In genomic region chr13:41267106-41267505, GRCh38 we compare ENCODE assay signal across 20 cellular contexts.
"Had no signal": no experiment of that assay in that cellular context is flagged by ENCODE, and none has a peak within 500 bp of the region (broad histone marks: within the 10 kb centered on the region; RNA-seq: fewer than 3 reads in every experiment).

No MANE protein-coding gene starts in this region.

- H3K27me3 Mint-ChIP-seq: activated CD4-positive, alpha-beta T cell treated with anti-CD3 and anti-CD28 coated beads, Interleukin-2, amount 10 ng/mL, durations not matched to agents 24 days and 14 days; activated T-helper 17 cell treated with anti-CD3 and anti-CD28 coated beads, Interleukin-2, amount 50 U/mL, for 72 hours had no signal

- H3K27ac ChIP-seq: prostate gland, transverse colon had no signal

- H3K4me1 Mint-ChIP-seq: activated T-helper 17 cell treated with anti-CD3 and anti-CD28 coated beads, Interleukin-2, amount 50 U/mL, for 72 hours had no signal

- H3K4me1 ChIP-seq: prostate gland had no signal

- DNase-seq: activated CD4-positive, alpha-beta T cell treated with anti-CD3 and anti-CD28 coated beads, Interleukin-2, amount 10 ng/mL, durations not matched to agents 24 days and 14 days; activated CD4-positive, CD25-positive, alpha-beta regulatory T cell; activated CD8-positive, alpha-beta memory T cell treated with anti-CD3 and anti-CD28 coated beads for 24 hours; activated naive CD4-positive, alpha-beta T cell treated with anti-CD3 and anti-CD28 coated beads for 36 hours; amniotic stem cell; cerebellar nuclear complex; hippocampal formation; kidney glomerular epithelial cell; left ventricle myocardium superior; mesendoderm; nephron progenitor cell; right cardiac atrium; small intestine; stimulated activated CD4-positive, alpha-beta T cell treated with anti-CD3 and anti-CD28 coated beads, Interleukin-4, amount 100 ng/mL, for 4 hours; stimulated activated CD8-positive, alpha-beta memory T cell treated with anti-CD3 and anti-CD28 coated beads, Interleukin-4, amount 100 ng/mL, for 48 hours; stimulated activated naive CD8-positive, alpha-beta T cell treated with anti-CD3 and anti-CD28 coated beads, Interleukin-15, Interleukin-2, amounts not matched to agents 100 U/mL and 50 U/mL, for 24 hours; SW 1271; transverse colon had no signal

- H3K9me3 ChIP-seq: prostate gland had no signal

- ATAC-seq: activated T-helper 17 cell treated with anti-CD3 and anti-CD28 coated beads, Interleukin-2, amount 50 U/mL, for 72 hours; left ventricle myocardium superior; right cardiac atrium; stimulated activated naive CD8-positive, alpha-beta T cell treated with anti-CD3 and anti-CD28 coated beads, Interleukin-15, Interleukin-2, amounts not matched to agents 100 U/mL and 50 U/mL, for 24 hours had no signal

- H3K27ac Mint-ChIP-seq: activated CD4-positive, alpha-beta T cell treated with anti-CD3 and anti-CD28 coated beads, Interleukin-2, amount 10 ng/mL, durations not matched to agents 24 days and 14 days; activated naive CD4-positive, alpha-beta T cell treated with anti-CD3 and anti-CD28 coated beads for 36 hours; activated T-helper 17 cell treated with anti-CD3 and anti-CD28 coated beads, Interleukin-2, amount 50 U/mL, for 72 hours; nephron progenitor cell had no signal

- H3K36me3 ChIP-seq: prostate gland, transverse colon had no signal

- H3K27me3 ChIP-seq: transverse colon had no signal

- H3K4me3 Mint-ChIP-seq: activated CD4-positive, alpha-beta T cell treated with anti-CD3 and anti-CD28 coated beads, Interleukin-2, amount 10 ng/mL, durations not matched to agents 24 days and 14 days; activated naive CD4-positive, alpha-beta T cell treated with anti-CD3 and anti-CD28 coated beads for 36 hours; activated T-helper 17 cell treated with anti-CD3 and anti-CD28 coated beads, Interleukin-2, amount 50 U/mL, for 72 hours; nephron progenitor cell had no signal

- H3K4me3 ChIP-seq: prostate gland, transverse colon had no signal
